ENCODE assay signal across 18 cellular contexts in the genomic region with DNA sequence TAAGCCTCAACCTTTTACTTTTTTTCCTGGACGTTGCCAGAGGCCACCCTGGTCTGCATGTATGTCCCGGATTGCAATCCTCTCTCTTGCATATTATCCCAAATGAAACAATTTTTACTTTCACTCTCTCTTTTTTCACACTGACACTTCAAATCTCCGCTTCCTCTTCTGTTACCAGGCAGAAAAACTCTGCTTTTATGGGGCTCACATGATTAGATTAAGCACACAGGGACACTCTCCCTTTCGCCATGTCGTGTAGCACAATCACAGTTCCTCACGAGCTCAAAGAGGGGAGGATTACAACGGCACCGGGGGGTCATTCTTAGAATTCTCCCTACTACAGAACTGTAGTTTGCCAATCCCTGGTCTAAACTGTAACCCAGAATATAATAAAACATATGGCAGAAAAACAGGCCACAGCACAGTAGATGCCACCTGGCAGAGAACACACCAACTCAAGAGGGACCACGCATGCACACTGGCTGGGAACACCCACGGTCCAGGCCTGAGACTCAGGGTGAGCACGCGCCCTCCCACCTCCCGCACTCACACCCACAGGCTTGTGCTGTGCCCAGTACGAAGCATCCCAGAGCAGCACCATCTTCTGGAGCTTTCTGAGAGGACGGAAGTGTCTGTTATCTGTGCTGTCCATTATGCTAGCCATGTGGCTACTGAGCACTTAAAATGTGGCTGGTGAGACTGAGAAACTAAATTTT.
A peak's percentile ranks its signal among the peaks of the same experiment; 100 is the strongest.
DNase-seq lines count a peak whose midpoint lies in the region; ATAC-seq and TF ChIP-seq lines count a peak whose summit lies in the region.
"Had no signal": no experiment of that assay in that cellular context is flagged by ENCODE, and none has a peak within 500 bp of the region (broad histone marks: within the 10 kb centered on the region; RNA-seq: fewer than 3 reads in every experiment).

No MANE protein-coding gene starts in this region.

- CTCF ChIA-PET in HEK293 (lab: Yijun Ruan, JAX): no interaction called here

- H3K4me3 ChIP-seq in HEK293 (ENCODE audit: low read depth, low read length) (no peak overlapping the region), mucosa of descending colon (no peak overlapping the region), gastrocnemius medialis (no peak overlapping the region)

- H3K4me1 ChIP-seq in HEK293 (ENCODE audit: control insufficient read depth, insufficient read depth, low read length) (no peaks in the 10 kb centered on the region), mucosa of descending colon (ENCODE audit: low read depth) (no peaks in the 10 kb centered on the region), gastrocnemius medialis (peaks cover 16 to 20% of the 10 kb centered on the region in 2 donors)
- H3K4me1 ChIP-seq: BE2C had no signal

- no peak for TF ChIP-seq POLR2A in gastrocnemius medialis (IDR thresholded peaks at IDR 0.05)

- H3K9me3 ChIP-seq in HEK293 (ENCODE audit: control insufficient read depth, insufficient read depth, low read depth, low read length): no peaks in the 10 kb centered on the region
- H3K9me3 ChIP-seq in mucosa of descending colon: no peaks in the 10 kb centered on the region
- no peaks in the 10 kb centered on the region for H3K9me3 ChIP-seq in gastrocnemius medialis
- H3K9me3 ChIP-seq: BE2C had no signal

- H3K36me3 ChIP-seq in HEK293 (ENCODE audit: control insufficient read depth in 2 of 2, insufficient read depth in 1 of 2, low read length in 2 of 2): no peaks in the 10 kb centered on the region
- no peaks in the 10 kb centered on the region for H3K36me3 ChIP-seq in mucosa of descending colon (ENCODE audit: low read depth)
- H3K36me3 ChIP-seq in gastrocnemius medialis: no peaks in the 10 kb centered on the region
- H3K36me3 ChIP-seq: BE2C had no signal

- in situ Hi-C loops in gastrocnemius medialis (cut with MboI; ENCODE audit: low sequenced_read_pairs in 4 of 4): no loop called here

- H3K9me3 Mint-ChIP-seq in progenitor cell of endocrine pancreas (ENCODE audit: low read depth): peaks cover 11% of the 10 kb centered on the region
- H3K9me3 Mint-ChIP-seq: CD8-positive, alpha-beta T cell had no signal

- POLR2A ChIA-PET in HEK293 (lab: Yijun Ruan, JAX): no interaction called here

- H3K27ac ChIP-seq in HEK293 (ENCODE audit: extremely low read depth, low read depth, low read length) (no peak overlapping the region), gastrocnemius medialis (peak overlapping the region; percentile 35 to 89 (median 80))
- H3K27ac ChIP-seq: KMS-11 had no signal

- peaks cover under 1% of the 10 kb centered on the region for H3K4me1 Mint-ChIP-seq in progenitor cell of endocrine pancreas (ENCODE audit: low read depth)

- TF ChIP-seq CTCF in HEK293 (tag by site-specific recombination; IDR thresholded peaks at IDR 0.05): no peak
- no peak for TF ChIP-seq CTCF in mucosa of descending colon (IDR thresholded peaks at IDR 0.05)
- TF ChIP-seq CTCF in gastrocnemius medialis (IDR thresholded peaks at IDR 0.05 in 4 of 5, conservative IDR thresholded peaks at IDR 0.05 in 1 of 5): no peak
- no peak for TF ChIP-seq CTCF in progenitor cell of endocrine pancreas (IDR thresholded peaks at IDR 0.05; ENCODE audit: unreplicated experiment)

- H3K4me3 Mint-ChIP-seq in progenitor cell of endocrine pancreas (ENCODE audit: low read depth): no peak overlapping the region
- H3K4me3 Mint-ChIP-seq: CD8-positive, alpha-beta T cell had no signal

- no peak overlapping the region for H3K27ac Mint-ChIP-seq in progenitor cell of endocrine pancreas
- H3K27ac Mint-ChIP-seq: CD8-positive, alpha-beta T cell had no signal

- peaks cover 17% of the 10 kb centered on the region for H3K36me3 Mint-ChIP-seq in progenitor cell of endocrine pancreas (ENCODE audit: insufficient read depth)

- H3K27me3 Mint-ChIP-seq in progenitor cell of endocrine pancreas: no peaks in the 10 kb centered on the region

- ATAC-seq in mucosa of descending colon: peak; percentile 77
- peak; percentile 7 to 38 for ATAC-seq in gastrocnemius medialis
- no peak for ATAC-seq in left cardiac atrium
- ATAC-seq: CD8-positive, alpha-beta T cell; PC-3 had no signal

- DNase-seq in OCI-M1 (lab: John Stamatoyannopoulos, UW): peak; percentile 26
- peak in 1 of 3 donors; percentile 19 for DNase-seq in mucosa of descending colon
- no peak for DNase-seq in gastrocnemius medialis
- DNase-seq in iPS-NIHi7 (ENCODE audit: extremely low spot score): no peak
- DNase-seq in progenitor cell of endocrine pancreas (ENCODE audit: low spot score, unreplicated experiment): no peak
- no peak for DNase-seq in NCI-H1694 treated with DMSO at 0.1 percent for 48 hours (lab: John Stamatoyannopoulos, UW)
- no peak for DNase-seq in left cardiac atrium
- DNase-seq: BE2C; CD8-positive, alpha-beta T cell; DMS79 treated with DMSO at 0.1 percent for 48 hours; GDM1; MM.1S; NCI-H1417 treated with DMSO at 0.1 percent for 48 hours; NCI-H2029 treated with DMSO at 0.1 percent for 48 hours; NCI-H524; PC-3 had no signal

- no peaks in the 10 kb centered on the region for H3K27me3 ChIP-seq in gastrocnemius medialis
- H3K27me3 ChIP-seq: BE2C had no signal

- intact Hi-C loops in mucosa of descending colon (cut with DNase I, micrococcal nuclease) (no loop called here), gastrocnemius medialis (cut with DNase I; ENCODE audit: low total_unique reads) (loop anchor here (2.0 to 5.0 kb wide), 2 partner anchors 66 to 193 kb away; no protein-coding TSS in a partner anchor), left cardiac atrium (cut with DNase I) (no loop called here)

TF ChIP-seq in HEK293, 187 proteins besides CTCF, POLR2A, EP300 and RAD21:
- no peak for TF ChIP-seq ZNF776 (tag by site-specific recombination; IDR thresholded peaks at IDR 0.05; ENCODE audit: borderline replicate concordance)
- TF ChIP-seq ZNF169 (tag by site-specific recombination; IDR thresholded peaks at IDR 0.05): no peak
- no peak for TF ChIP-seq ZNF266 (tag by site-specific recombination; IDR thresholded peaks at IDR 0.05; ENCODE audit: low read depth)
- TF ChIP-seq EGR2 (tag by site-specific recombination; IDR thresholded peaks at IDR 0.05; ENCODE audit: low read depth): 0 out of 2 replicates have a peak, but pooled peaks have one; percentile 11
- no peak for TF ChIP-seq KLF10 (tag by site-specific recombination; IDR thresholded peaks at IDR 0.05)
- TF ChIP-seq, protein P1, sequence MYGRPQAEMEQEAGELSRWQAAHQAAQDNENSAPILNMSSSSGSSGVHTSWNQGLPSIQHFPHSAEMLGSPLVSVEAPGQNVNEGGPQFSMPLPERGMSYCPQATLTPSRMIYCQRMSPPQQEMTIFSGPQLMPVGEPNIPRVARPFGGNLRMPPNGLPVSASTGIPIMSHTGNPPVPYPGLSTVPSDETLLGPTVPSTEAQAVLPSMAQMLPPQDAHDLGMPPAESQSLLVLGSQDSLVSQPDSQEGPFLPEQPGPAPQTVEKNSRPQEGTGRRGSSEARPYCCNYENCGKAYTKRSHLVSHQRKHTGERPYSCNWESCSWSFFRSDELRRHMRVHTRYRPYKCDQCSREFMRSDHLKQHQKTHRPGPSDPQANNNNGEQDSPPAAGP (tag by site-specific recombination; IDR thresholded peaks at IDR 0.05): no peak
- TF ChIP-seq, protein P2, sequence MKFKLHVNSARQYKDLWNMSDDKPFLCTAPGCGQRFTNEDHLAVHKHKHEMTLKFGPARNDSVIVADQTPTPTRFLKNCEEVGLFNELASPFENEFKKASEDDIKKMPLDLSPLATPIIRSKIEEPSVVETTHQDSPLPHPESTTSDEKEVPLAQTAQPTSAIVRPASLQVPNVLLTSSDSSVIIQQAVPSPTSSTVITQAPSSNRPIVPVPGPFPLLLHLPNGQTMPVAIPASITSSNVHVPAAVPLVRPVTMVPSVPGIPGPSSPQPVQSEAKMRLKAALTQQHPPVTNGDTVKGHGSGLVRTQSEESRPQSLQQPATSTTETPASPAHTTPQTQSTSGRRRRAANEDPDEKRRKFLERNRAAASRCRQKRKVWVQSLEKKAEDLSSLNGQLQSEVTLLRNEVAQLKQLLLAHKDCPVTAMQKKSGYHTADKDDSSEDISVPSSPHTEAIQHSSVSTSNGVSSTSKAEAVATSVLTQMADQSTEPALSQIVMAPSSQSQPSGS (tag by site-specific recombination; IDR thresholded peaks at IDR 0.05; ENCODE audit: low read depth): no peak

Comparison
In these comparisons a context has a peak if more than half of its experiments do, and no peak if none do; other contexts are left out.
1. ATAC-seq: peak in mucosa of descending colon (single experiment) and gastrocnemius medialis (2 of 2); none in left cardiac atrium (0 of 2).